8 cellular contexts compared by ENCODE assay signal in the genomic region with DNA sequence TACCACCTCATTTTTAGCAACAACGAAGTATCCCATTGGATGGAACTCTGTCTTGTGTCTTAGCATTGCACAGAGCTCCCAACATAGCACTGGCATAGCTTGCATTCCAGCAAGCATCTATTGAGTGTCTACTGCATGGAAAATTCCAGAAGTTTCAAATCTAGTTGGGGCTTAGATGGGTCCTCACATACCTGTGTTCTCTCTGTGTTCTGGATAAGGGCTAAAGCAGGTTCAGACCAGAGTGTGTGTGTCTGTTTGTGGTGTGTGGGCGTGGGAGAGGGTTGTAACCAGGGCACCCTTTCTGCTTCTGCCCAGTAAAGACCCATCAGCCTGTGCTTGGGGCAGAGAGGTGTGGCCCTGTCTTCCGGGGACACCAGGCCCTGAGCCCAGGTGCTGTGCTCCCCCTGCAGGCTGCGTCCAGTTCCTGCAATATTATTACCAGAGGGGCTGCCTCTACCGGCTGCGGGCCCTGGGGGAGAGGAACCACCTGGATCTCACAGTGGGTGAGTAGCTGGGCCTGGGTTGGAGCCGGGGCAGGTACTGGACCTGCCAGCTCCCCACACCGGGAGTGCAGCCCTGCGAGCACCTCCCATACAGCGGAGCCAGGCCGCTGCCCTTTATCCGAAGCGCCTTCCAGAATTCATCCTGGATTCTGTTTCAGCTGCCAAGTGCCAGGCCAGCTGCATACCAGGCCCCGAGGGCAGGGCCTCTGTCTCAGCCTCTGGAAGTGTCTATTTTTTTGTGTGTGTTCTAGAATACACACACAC.
DNase-seq lines count a peak whose midpoint lies in the region; ATAC-seq lines count a peak whose summit lies in the region.

No MANE protein-coding gene starts in this region.

- ATAC-seq in GM18909 (IDR thresholded peaks at IDR 0.05; ENCODE audit: poor library complexity, unreplicated experiment) (peak; percentile 80), HG03196 (IDR thresholded peaks at IDR 0.05; ENCODE audit: unreplicated experiment) (peak; percentile 79)

- DNase-seq in AG20443 (ENCODE audit: low spot score) (peak; percentile 82), NCI-H524 treated with DMSO at 0.1 percent for 48 hours (lab: John Stamatoyannopoulos, UW) (peak; percentile 13), midbrain (lab: John Stamatoyannopoulos, UW) (peak; percentile 42)
- DNase-seq in activated CD4-positive, alpha-beta T cell treated with anti-CD3 and anti-CD28 coated beads, Interleukin-2, amount 50 U/mL, for 1 hour: peak; percentile 76
- DNase-seq in effector CD4-positive, alpha-beta T cell: peak; percentile 72
- DNase-seq in stimulated activated naive CD4-positive, alpha-beta T cell (lab: John Stamatoyannopoulos, UW): peak; percentile 49 to 76 (median 71)

Comparison
In these comparisons a context has a peak if more than half of its experiments do, and no peak if none do; other contexts are left out.
1. Peak in every context shown above with its lines: DNase-seq and ATAC-seq.
2. DNase-seq: peak in every context shown above with its lines; median percentile 82 in AG20443; 76 in activated CD4-positive, alpha-beta T cell treated with anti-CD3 and anti-CD28 coated beads, Interleukin-2, amount 50 U/mL, for 1 hour; 72 in effector CD4-positive, alpha-beta T cell; 71 in stimulated activated naive CD4-positive, alpha-beta T cell; 42 in midbrain; 13 in NCI-H524 treated with DMSO at 0.1 percent for 48 hours.